Comparison of ENCODE assay signal across 8 cellular contexts in genomic region chr13:46492946-46493345, GRCh38.
DNase-seq lines count a peak whose midpoint lies in the region; ATAC-seq, FAIRE-seq and TF ChIP-seq lines count a peak whose summit lies in the region.

No MANE protein-coding gene starts in this region.

- no peak for ATAC-seq in GM21723 (IDR thresholded peaks at IDR 0.05; ENCODE audit: unreplicated experiment)

- no peaks in the 10 kb centered on the region for H3K27me3 Mint-ChIP-seq in endothelial cell (ENCODE audit: unreplicated experiment)
- peaks cover 5% of the 10 kb centered on the region for H3K27me3 Mint-ChIP-seq in activated T-helper 1 cell treated with anti-CD3 and anti-CD28 coated beads, Interleukin-12 subunit alpha, Interleukin-12 subunit beta, Interleukin-2, Interleukin-4 antibody, amounts not matched to agents 30 ng/mL and 10 ng/mL and 1 ng/mL, durations not matched to agents 14 hours and 24 hours and 36 hours (ENCODE audit: insufficient read depth)

- H3K27ac Mint-ChIP-seq in endothelial cell (ENCODE audit: unreplicated experiment): no peak overlapping the region
- H3K27ac Mint-ChIP-seq in activated T-helper 1 cell treated with anti-CD3 and anti-CD28 coated beads, Interleukin-12 subunit alpha, Interleukin-12 subunit beta, Interleukin-2, Interleukin-4 antibody, amounts not matched to agents 30 ng/mL and 10 ng/mL and 1 ng/mL, durations not matched to agents 14 hours and 24 hours and 36 hours: no peak overlapping the region

- H3K9me3 Mint-ChIP-seq in endothelial cell (ENCODE audit: unreplicated experiment): no peaks in the 10 kb centered on the region
- no peaks in the 10 kb centered on the region for H3K9me3 Mint-ChIP-seq in activated T-helper 1 cell treated with anti-CD3 and anti-CD28 coated beads, Interleukin-12 subunit alpha, Interleukin-12 subunit beta, Interleukin-2, Interleukin-4 antibody, amounts not matched to agents 30 ng/mL and 10 ng/mL and 1 ng/mL, durations not matched to agents 14 hours and 24 hours and 36 hours

- no peak for TF ChIP-seq POLR2A in GM12892 (IDR thresholded peaks at IDR 0.05; ENCODE audit: low read depth, low read length)

- peak; percentile 59 for DNase-seq in AG10803 (ENCODE audit: low read depth)
- DNase-seq in GM12892 (ENCODE audit: insufficient read length): no peak
- peak; percentile 79 for DNase-seq in NCI-H82 (lab: John Stamatoyannopoulos, UW)
- DNase-seq in endothelial cell (ENCODE audit: low spot score): peak; percentile 41
- DNase-seq in myocyte (ENCODE audit: low read depth): peak; percentile 77
- DNase-seq in cortex of kidney (lab: John Stamatoyannopoulos, UW): no peak
- no peak for DNase-seq in activated T-helper 1 cell treated with anti-CD3 and anti-CD28 coated beads, Interleukin-12 subunit alpha, Interleukin-12 subunit beta, Interleukin-2, Interleukin-4 antibody, amounts not matched to agents 30 ng/mL and 10 ng/mL and 1 ng/mL, durations not matched to agents 14 hours and 24 hours and 36 hours (ENCODE audit: low spot score)

- peak; percentile 83 for FAIRE-seq in GM12892 (lab: Jason Lieb, UNC)

- H3K4me1 Mint-ChIP-seq in endothelial cell (ENCODE audit: unreplicated experiment): peaks cover 25% of the 10 kb centered on the region
- peaks cover 9% of the 10 kb centered on the region for H3K4me1 Mint-ChIP-seq in activated T-helper 1 cell treated with anti-CD3 and anti-CD28 coated beads, Interleukin-12 subunit alpha, Interleukin-12 subunit beta, Interleukin-2, Interleukin-4 antibody, amounts not matched to agents 30 ng/mL and 10 ng/mL and 1 ng/mL, durations not matched to agents 14 hours and 24 hours and 36 hours (ENCODE audit: low read depth)

- no peak overlapping the region for H3K4me3 ChIP-seq in AG10803 (ENCODE audit: low read length)

- H3K4me3 Mint-ChIP-seq in endothelial cell (ENCODE audit: unreplicated experiment): no peak overlapping the region
- H3K4me3 Mint-ChIP-seq in activated T-helper 1 cell treated with anti-CD3 and anti-CD28 coated beads, Interleukin-12 subunit alpha, Interleukin-12 subunit beta, Interleukin-2, Interleukin-4 antibody, amounts not matched to agents 30 ng/mL and 10 ng/mL and 1 ng/mL, durations not matched to agents 14 hours and 24 hours and 36 hours: no peak overlapping the region

- TF ChIP-seq CTCF in AG10803 (conservative IDR thresholded peaks at IDR 0.05; ENCODE audit: low read length) (peak; percentile 70), endothelial cell (IDR thresholded peaks at IDR 0.05; ENCODE audit: unreplicated experiment) (peak; percentile 69)

- intact Hi-C loops in activated T-helper 1 cell treated with anti-CD3 and anti-CD28 coated beads, Interleukin-12 subunit alpha, Interleukin-12 subunit beta, Interleukin-2, Interleukin-4 antibody, amounts not matched to agents 30 ng/mL and 10 ng/mL and 1 ng/mL, durations not matched to agents 14 hours and 24 hours and 36 hours (cut with micrococcal nuclease): loop anchor here (1.0 to 2.0 kb wide), 3 partner anchors 60 to 259 kb away; partner anchors contain the start of gene LRCH1

- no peaks in the 10 kb centered on the region for H3K36me3 Mint-ChIP-seq in endothelial cell (ENCODE audit: low read depth, unreplicated experiment)
- no peaks in the 10 kb centered on the region for H3K36me3 Mint-ChIP-seq in activated T-helper 1 cell treated with anti-CD3 and anti-CD28 coated beads, Interleukin-12 subunit alpha, Interleukin-12 subunit beta, Interleukin-2, Interleukin-4 antibody, amounts not matched to agents 30 ng/mL and 10 ng/mL and 1 ng/mL, durations not matched to agents 14 hours and 24 hours and 36 hours (ENCODE audit: low read depth)

Comparison
In these comparisons a context has a peak if more than half of its experiments do, and no peak if none do; other contexts are left out.
1. DNase-seq: peak in AG10803 (single experiment), NCI-H82 (single experiment), endothelial cell (single experiment) and myocyte (single experiment); none in GM12892 (single experiment), cortex of kidney (single experiment) and activated T-helper 1 cell treated with anti-CD3 and anti-CD28 coated beads, Interleukin-12 subunit alpha, Interleukin-12 subunit beta, Interleukin-2, Interleukin-4 antibody, amounts not matched to agents 30 ng/mL and 10 ng/mL and 1 ng/mL, durations not matched to agents 14 hours and 24 hours and 36 hours (single experiment).